Comparison of ENCODE assay signal across 20 cellular contexts in genomic region chr9:134535171-134535570, GRCh38.
DNase-seq lines count a peak whose midpoint lies in the region; ATAC-seq and TF ChIP-seq lines count a peak whose summit lies in the region.
"Had no signal": no experiment of that assay in that cellular context is flagged by ENCODE, and none has a peak within 500 bp of the region (broad histone marks: within the 10 kb centered on the region; RNA-seq: fewer than 3 reads in every experiment).

No MANE protein-coding gene starts in this region.

- H3K79me2 ChIP-seq in hepatocyte: no peaks in the 10 kb centered on the region

- H3K4me2 ChIP-seq in BLaER1: peak overlapping the region; percentile 94
- H3K4me2 ChIP-seq in BLaER1 treated with 17β-estradiol and CSF1 and Interleukin-3, amounts not matched to agents 10 nM and 100 nM: peak overlapping the region in 9 of 11 experiments; percentile 66 to 91 (median 83); a peak in 17 of 22 replicates
- H3K4me2 ChIP-seq in hepatocyte: no peak overlapping the region

- H3K9ac ChIP-seq in BLaER1: no peak overlapping the region
- no peak overlapping the region for H3K9ac ChIP-seq in BLaER1 treated with 17β-estradiol and CSF1 and Interleukin-3, amounts not matched to agents 10 nM and 100 nM

- H3K36me3 ChIP-seq in BLaER1 (0 out of 2 replicates have a peak, but pooled peaks cover 5% of the 10 kb centered on the region), hepatocyte (replicated peaks; ENCODE audit: insufficient read depth, low read depth) (no peaks in the 10 kb centered on the region)
- no peaks in the 10 kb centered on the region; a peak in 1 of 22 replicates for H3K36me3 ChIP-seq in BLaER1 treated with 17β-estradiol and CSF1 and Interleukin-3, amounts not matched to agents 10 nM and 100 nM
- H3K36me3 ChIP-seq: HAP-1 had no signal

- H2AFZ ChIP-seq in hepatocyte: no peak overlapping the region

- peaks cover 33% of the 10 kb centered on the region for H3K4me1 Mint-ChIP-seq in osteocyte (ENCODE audit: unreplicated experiment)
- H3K4me1 Mint-ChIP-seq: IgD-negative memory B cell had no signal

- no peak for DNase-seq in hepatocyte (ENCODE audit: low spot score)
- DNase-seq in osteocyte (ENCODE audit: extremely low spot score, unreplicated experiment): no peak
- DNase-seq in SW480 (ENCODE audit: low spot score): no peak
- DNase-seq: CD8-positive, alpha-beta T cell; DND-41; MV-4-11; NCI-H1105 treated with DMSO at 0.1 percent for 48 hours; NCI-H2029 treated with DMSO at 0.1 percent for 48 hours; NCI-H226; NCI-H524; NCI-H774; NK-92 treated with Interleukin-12 subunit alpha and Interleukin-12 subunit beta, amount 100 ng/mL, for 24 hours had no signal

- TF ChIP-seq CTCF in hepatocyte (IDR thresholded peaks at IDR 0.05; ENCODE audit: poor library complexity) (no peak), osteocyte (IDR thresholded peaks at IDR 0.05) (no peak)

- H3K27ac ChIP-seq in BLaER1 (no peak overlapping the region), hepatocyte (peak overlapping the region; percentile 85)
- H3K27ac ChIP-seq in BLaER1 treated with 17β-estradiol and CSF1 and Interleukin-3, amounts not matched to agents 10 nM and 100 nM: peak overlapping the region in 2 of 11 experiments; percentile 71 to 74; a peak in 1 of 22 replicates
- H3K27ac ChIP-seq: RWPE1 had no signal

- H3K27me3 ChIP-seq in BLaER1 (no peaks in the 10 kb centered on the region), hepatocyte (no peaks in the 10 kb centered on the region)
- H3K27me3 ChIP-seq in BLaER1 treated with 17β-estradiol and CSF1 and Interleukin-3, amounts not matched to agents 10 nM and 100 nM: peaks cover 0 to 42% (median 9%) of the 10 kb centered on the region in 11 experiments; a peak in 14 of 22 replicates

- H3K9me3 Mint-ChIP-seq in osteocyte (ENCODE audit: unreplicated experiment): peaks cover 17% of the 10 kb centered on the region

- H3K4me1 ChIP-seq in BLaER1 (peaks cover 54% of the 10 kb centered on the region), hepatocyte (ENCODE audit: insufficient read depth) (peaks cover 33% of the 10 kb centered on the region)
- peaks cover 11 to 67% (median 37%) of the 10 kb centered on the region in 10 experiments for H3K4me1 ChIP-seq in BLaER1 treated with 17β-estradiol and CSF1 and Interleukin-3, amounts not matched to agents 10 nM and 100 nM
- H3K4me1 ChIP-seq: HAP-1 had no signal

- H3K4me3 Mint-ChIP-seq in osteocyte (ENCODE audit: unreplicated experiment): no peak overlapping the region
- H3K4me3 Mint-ChIP-seq: CD8-positive, alpha-beta T cell had no signal

- no peak overlapping the region for H3K4me3 ChIP-seq in BLaER1
- no peak overlapping the region for H3K4me3 ChIP-seq in BLaER1 treated with 17β-estradiol and CSF1 and Interleukin-3, amounts not matched to agents 10 nM and 100 nM
- H3K4me3 ChIP-seq in hepatocyte: no peak overlapping the region
- H3K4me3 ChIP-seq: GM12878, HAP-1 had no signal

- H3K36me3 Mint-ChIP-seq in osteocyte (ENCODE audit: unreplicated experiment): peaks cover 7% of the 10 kb centered on the region
- H3K36me3 Mint-ChIP-seq: CD8-positive, alpha-beta T cell; IgD-negative memory B cell had no signal

- WGBS in hepatocyte (ENCODE audit: low lambda C conversion rate, missing lambda C conversion rate): 96% methylated on average over 9 of the region's 9 CpGs

- no peaks in the 10 kb centered on the region for H3K9me2 ChIP-seq in hepatocyte (replicated peaks; ENCODE audit: insufficient read depth)

- ATAC-seq in HG02852 (IDR thresholded peaks at IDR 0.05; ENCODE audit: unreplicated experiment) (no peak), GM19351 (IDR thresholded peaks at IDR 0.05; ENCODE audit: unreplicated experiment) (no peak)
- ATAC-seq: CD8-positive, alpha-beta T cell; GM12878 had no signal

- peak overlapping the region; percentile 69 for H3K27ac Mint-ChIP-seq in osteocyte (ENCODE audit: unreplicated experiment)
- H3K27ac Mint-ChIP-seq: CD8-positive, alpha-beta T cell; IgD-negative memory B cell had no signal

- H4K20me1 ChIP-seq in BLaER1 (no peaks in the 10 kb centered on the region), hepatocyte (ENCODE audit: insufficient read depth, poor library complexity, severe bottlenecking) (no peaks in the 10 kb centered on the region)
- H4K20me1 ChIP-seq in BLaER1 treated with 17β-estradiol and CSF1 and Interleukin-3, amounts not matched to agents 10 nM and 100 nM: 0 out of 22 replicates have a peak, but pooled peaks cover 0 to 5% (median 0%) of the 10 kb centered on the region in 11 experiments

- peaks cover 12% of the 10 kb centered on the region for H3K9me3 ChIP-seq in BLaER1
- H3K9me3 ChIP-seq in BLaER1 treated with 17β-estradiol and CSF1 and Interleukin-3, amounts not matched to agents 10 nM and 100 nM (replicated peaks in 1 of 11): peaks cover 8 to 18% (median 9%) of the 10 kb centered on the region in 11 experiments
- no peaks in the 10 kb centered on the region for H3K9me3 ChIP-seq in hepatocyte (ENCODE audit: low read depth)
- H3K9me3 ChIP-seq: HAP-1 had no signal

- no peaks in the 10 kb centered on the region for H3K27me3 Mint-ChIP-seq in osteocyte (ENCODE audit: unreplicated experiment)
